Comparison of ENCODE assay signal across 23 cellular contexts in the genomic region with DNA sequence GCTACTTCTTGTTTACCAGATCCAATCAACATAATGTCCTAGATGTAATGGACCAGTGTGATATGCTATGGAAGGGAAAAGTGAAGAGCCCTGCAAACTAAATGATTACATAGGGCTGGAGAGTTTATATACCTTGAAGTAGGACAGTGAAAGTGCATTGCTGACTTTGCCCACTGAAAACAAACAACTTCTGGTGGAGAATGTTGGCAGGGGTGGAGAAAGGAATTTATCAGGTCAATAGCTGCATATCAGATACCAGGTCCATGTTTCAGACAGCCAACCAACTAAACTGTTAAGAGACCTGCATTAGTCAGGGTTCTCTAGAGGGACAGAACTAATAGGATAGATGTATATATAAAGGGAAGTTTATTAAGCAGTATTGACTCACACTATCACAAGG.
"Had no signal": no experiment of that assay in that cellular context is flagged by ENCODE, and none has a peak within 500 bp of the region (broad histone marks: within the 10 kb centered on the region; RNA-seq: fewer than 3 reads in every experiment).

No MANE protein-coding gene starts in this region.

- H3K27ac ChIP-seq: coronary artery, dorsolateral prefrontal cortex, esophagus muscularis mucosa, foreskin keratinocyte, gastroesophageal sphincter, heart left ventricle, hepatocyte, left lung, lower lobe of right lung had no signal

- H3K79me2 ChIP-seq: hepatocyte had no signal

- H2AFZ ChIP-seq: hepatocyte had no signal

- H3K27me3 ChIP-seq: esophagus muscularis mucosa, foreskin keratinocyte, gastroesophageal sphincter, heart left ventricle, hepatocyte, left lung had no signal

- DNase-seq: dermis blood vessel endothelial cell; dorsolateral prefrontal cortex; effector CD4-positive, alpha-beta T cell; effector memory CD4-positive, alpha-beta T cell; foreskin keratinocyte; heart left ventricle; hypothalamus; immature natural killer cell; left colon; left lung; left ventricle myocardium superior; lower lobe of right lung; mesenchymal stem cell; mucosa of descending colon; naive B cell had no signal

- FAIRE-seq: colon, endothelial cell of umbilical vein, frontal cortex, keratinocyte had no signal

- H3K4me1 ChIP-seq: esophagus muscularis mucosa, foreskin keratinocyte, gastroesophageal sphincter, heart left ventricle, left lung, lower lobe of right lung had no signal

- H3K4me3 ChIP-seq: coronary artery, dorsolateral prefrontal cortex, esophagus muscularis mucosa, gastroesophageal sphincter, heart left ventricle, hepatocyte, left lung, lower lobe of right lung, mucosa of descending colon had no signal

- H3K36me3 ChIP-seq: esophagus muscularis mucosa, gastroesophageal sphincter, heart left ventricle, left lung, lower lobe of right lung had no signal

- H3K4me2 ChIP-seq: hepatocyte had no signal

- H3K9me3 ChIP-seq: esophagus muscularis mucosa, gastroesophageal sphincter, lower lobe of right lung, mucosa of descending colon had no signal

- ATAC-seq: foreskin keratinocyte, gastroesophageal sphincter, heart left ventricle, left colon, left lung, left ventricle myocardium superior, lower lobe of right lung, mucosa of descending colon had no signal
